21 cellular contexts compared by ENCODE assay signal in genomic region chr6:48567016-48567415, GRCh38.
A peak's percentile ranks its signal among the peaks of the same experiment; 100 is the strongest.
DNase-seq lines count a peak whose midpoint lies in the region; ATAC-seq and TF ChIP-seq lines count a peak whose summit lies in the region.
"Had no signal": no experiment of that assay in that cellular context is flagged by ENCODE, and none has a peak within 500 bp of the region (broad histone marks: within the 10 kb centered on the region; RNA-seq: fewer than 3 reads in every experiment).

No MANE protein-coding gene starts in this region.

- intact Hi-C loops in ascending aorta (cut with DNase I), result no loop called here

- ATAC-seq in activated T-cell treated with anti-CD3 and anti-CD28 coated beads, Interleukin-2, amount 50 U/mL, for 4 hours, result no peak
- ATAC-seq in HG02938 (IDR thresholded peaks at IDR 0.05; ENCODE audit: unreplicated experiment), result no peak
- ATAC-seq: GM12878; natural killer cell; stimulated activated effector memory CD8-positive, alpha-beta T cell treated with anti-CD3 and anti-CD28 coated beads, Interleukin-12 subunit alpha, Interleukin-12 subunit beta, amount 100 ng/mL, for 72 hours had no signal

- H3K36me3 ChIP-seq in HAP-1 (replicated peaks), result no peaks in the 10 kb centered on the region
- H3K36me3 ChIP-seq in ascending aorta, result no peaks in the 10 kb centered on the region
- H3K36me3 ChIP-seq: MG63, prostate gland had no signal

- peaks cover 7% of the 10 kb centered on the region for H3K9me3 Mint-ChIP-seq in activated T-cell treated with anti-CD3 and anti-CD28 coated beads, Interleukin-2, amount 50 U/mL, for 4 hours
- H3K9me3 Mint-ChIP-seq: T-helper 1 cell treated with Interleukin-12 subunit alpha and Interleukin-12 subunit beta and Interleukin-4 antibody, amounts not matched to agents 30 μg/mL and 1 μg/mL, for 36 hours had no signal

- H3K4me1 ChIP-seq in HAP-1, result peaks cover 52% of the 10 kb centered on the region
- H3K4me1 ChIP-seq in ascending aorta, result no peaks in the 10 kb centered on the region
- H3K4me1 ChIP-seq: prostate gland had no signal

- POLR2A ChIA-PET in RWPE1 (lab: Yijun Ruan, JAX; ENCODE audit: low non-redundant PET), result no interaction called here

- H3K27me3 Mint-ChIP-seq in activated T-cell treated with anti-CD3 and anti-CD28 coated beads, Interleukin-2, amount 50 U/mL, for 4 hours (ENCODE audit: low read depth), result no peaks in the 10 kb centered on the region
- H3K27me3 Mint-ChIP-seq: memory B cell had no signal

- no peak overlapping the region for H3K4me3 Mint-ChIP-seq in activated T-cell treated with anti-CD3 and anti-CD28 coated beads, Interleukin-2, amount 50 U/mL, for 4 hours
- H3K4me3 Mint-ChIP-seq: memory B cell; natural killer cell; stimulated activated effector memory CD8-positive, alpha-beta T cell treated with anti-CD3 and anti-CD28 coated beads, Interleukin-12 subunit alpha, Interleukin-12 subunit beta, amount 100 ng/mL, for 72 hours; T-helper 1 cell treated with Interleukin-12 subunit alpha and Interleukin-12 subunit beta and Interleukin-4 antibody, amounts not matched to agents 30 μg/mL and 1 μg/mL, for 36 hours had no signal

- H3K4me1 Mint-ChIP-seq in activated T-cell treated with anti-CD3 and anti-CD28 coated beads, Interleukin-2, amount 50 U/mL, for 4 hours (ENCODE audit: low read depth), result no peaks in the 10 kb centered on the region
- H3K4me1 Mint-ChIP-seq: memory B cell; natural killer cell; stimulated activated effector memory CD8-positive, alpha-beta T cell treated with anti-CD3 and anti-CD28 coated beads, Interleukin-12 subunit alpha, Interleukin-12 subunit beta, amount 100 ng/mL, for 72 hours had no signal

- H3K27me3 ChIP-seq in HAP-1 (ENCODE audit: low read depth) (no peaks in the 10 kb centered on the region), ascending aorta (no peaks in the 10 kb centered on the region)
- H3K27me3 ChIP-seq: MG63 had no signal

- CTCF ChIA-PET in RWPE1 (lab: Yijun Ruan, JAX), result no interaction called here

- no peak for TF ChIP-seq CTCF in RWPE1 (conservative IDR thresholded peaks at IDR 0.05; ENCODE audit: low read depth)
- no peak for TF ChIP-seq CTCF in epithelial cell of esophagus (IDR thresholded peaks at IDR 0.05; ENCODE audit: insufficient read depth, low read depth, low read length, missing control alignments)
- TF ChIP-seq CTCF in ascending aorta (IDR thresholded peaks at IDR 0.05), result no peak

- H3K9me3 ChIP-seq in HAP-1 (0 out of 2 replicates have a peak, but pooled peaks cover 4% of the 10 kb centered on the region), ascending aorta (no peaks in the 10 kb centered on the region)
- H3K9me3 ChIP-seq: MG63, prostate gland had no signal

- H3K36me3 Mint-ChIP-seq in activated T-cell treated with anti-CD3 and anti-CD28 coated beads, Interleukin-2, amount 50 U/mL, for 4 hours (ENCODE audit: insufficient read depth), result no peaks in the 10 kb centered on the region
- H3K36me3 Mint-ChIP-seq: memory B cell; natural killer cell; stimulated activated effector memory CD8-positive, alpha-beta T cell treated with anti-CD3 and anti-CD28 coated beads, Interleukin-12 subunit alpha, Interleukin-12 subunit beta, amount 100 ng/mL, for 72 hours had no signal

- in situ Hi-C loops in HAP-1 (cut with MboI; ENCODE audit: low sequenced_read_pairs), result no loop called here

- DNase-seq in HAP-1 (ENCODE audit: low spot score in 2 of 2), result peak; percentile 17 to 99
- peak; percentile 56 for DNase-seq in RWPE1 (ENCODE audit: low spot score)
- DNase-seq in epithelial cell of esophagus (ENCODE audit: low read depth), result peak; percentile 46
- peak; percentile 24 for DNase-seq in non-pigmented ciliary epithelial cell (ENCODE audit: low read depth)
- DNase-seq in activated T-cell treated with anti-CD3 and anti-CD28 coated beads, Interleukin-2, amount 50 U/mL, for 4 hours, result no peak
- no peak for DNase-seq in SW 1271 (lab: John Stamatoyannopoulos, UW)
- no peak for DNase-seq in ascending aorta (ENCODE audit: low spot score in 2 of 2)
- DNase-seq: amniotic stem cell; COR-L47; cortex of kidney; GDM1; MG63; natural killer cell; NCI-H146; stimulated activated CD4-positive, alpha-beta T cell treated with anti-CD3 and anti-CD28 coated beads, Interleukin-12 subunit alpha, Interleukin-12 subunit beta, amount 100 ng/mL, for 4 hours had no signal

- H3K4me3 ChIP-seq in HAP-1, result no peak overlapping the region
- H3K4me3 ChIP-seq in epithelial cell of esophagus (ENCODE audit: low read length), result no peak overlapping the region
- no peak overlapping the region for H3K4me3 ChIP-seq in ascending aorta
- H3K4me3 ChIP-seq: GM12878, MG63, prostate gland had no signal

- H3K27ac ChIP-seq in RWPE1 (no peak overlapping the region), ascending aorta (no peak overlapping the region)
- H3K27ac ChIP-seq: prostate gland had no signal

Comparison
In these comparisons a context has a peak if more than half of its experiments do, and no peak if none do; other contexts are left out.
1. DNase-seq: peak in HAP-1 (2 of 2), RWPE1 (single experiment), epithelial cell of esophagus (single experiment) and non-pigmented ciliary epithelial cell (single experiment); none in activated T-cell treated with anti-CD3 and anti-CD28 coated beads, Interleukin-2, amount 50 U/mL, for 4 hours (single experiment), SW 1271 (0 of 2) and ascending aorta (0 of 2).